In the genomic region with DNA sequence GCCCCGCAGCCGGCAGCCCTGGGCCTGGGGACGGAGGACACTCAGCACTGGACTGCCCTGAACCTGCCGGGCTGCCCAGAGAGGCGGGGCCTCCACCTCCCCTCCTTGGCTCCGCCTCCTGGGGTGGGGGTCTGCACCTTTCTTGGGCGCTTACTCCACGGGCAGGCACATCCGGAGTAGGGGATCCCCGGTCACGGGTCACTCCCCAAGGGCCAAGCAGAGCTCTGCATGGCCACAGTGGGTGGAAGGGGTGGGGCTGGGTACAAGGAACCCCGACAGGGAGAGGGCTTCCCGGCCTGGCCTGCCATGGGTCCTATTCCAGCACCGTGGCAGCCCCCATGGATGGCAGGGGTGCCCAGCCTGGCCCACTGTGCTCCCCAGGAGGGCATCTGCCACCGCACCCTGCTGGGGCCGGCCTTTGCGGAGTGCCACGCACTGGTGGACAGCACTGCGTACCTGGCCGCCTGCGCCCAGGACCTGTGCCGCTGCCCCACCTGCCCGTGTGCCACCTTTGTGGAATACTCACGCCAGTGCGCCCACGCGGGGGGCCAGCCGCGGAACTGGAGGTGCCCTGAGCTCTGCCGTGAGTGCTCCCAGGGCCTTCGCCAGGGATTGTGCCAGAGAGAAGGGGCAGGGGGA, we compare ENCODE assay signal across 26 cellular contexts. TPM values are rescaled to one million over a fixed set of nuclear protein-coding genes. Genes with fewer than 3 reads are reported as not detected.
DNase-seq lines count a peak whose midpoint lies in the region; ATAC-seq and TF ChIP-seq lines count a peak whose summit lies in the region.
"Had no signal": no experiment of that assay in that cellular context is flagged by ENCODE, and none has a peak within 500 bp of the region (broad histone marks: within the 10 kb centered on the region; RNA-seq: fewer than 3 reads in every experiment).

No MANE protein-coding gene starts in this region.

- H3K27me3 ChIP-seq in RWPE2 (ENCODE audit: insufficient read depth, poor library complexity, severe bottlenecking) (peaks cover 40% of the 10 kb centered on the region), sigmoid colon (peaks cover 0 to 76% (median 51%) of the 10 kb centered on the region in 3 donors)

- H3K4me3 ChIP-seq in RWPE2 (ENCODE audit: severe bottlenecking), result no peak overlapping the region
- H3K4me3 ChIP-seq in sigmoid colon, result no peak overlapping the region
- H3K4me3 ChIP-seq: skin epidermis had no signal

- 82 to 85% methylated on average over 31 of the region's 31 CpGs for WGBS in sigmoid colon, 2 donors

- intact Hi-C loops in sigmoid colon (cut with DNase I), result no loop called here

- peak; percentile 31 for DNase-seq in activated CD4-positive, CD25-positive, alpha-beta regulatory T cell treated with anti-CD3 and anti-CD28 coated beads, Interleukin-2, amount 50 U/mL, for 72 hours
- no peak for DNase-seq in activated CD4-positive, CD25-positive, alpha-beta regulatory T cell (lab: John Stamatoyannopoulos, UW)
- DNase-seq in RWPE2 (ENCODE audit: low spot score) (peak; percentile 64), islet precursor cell (peak; percentile 50), sigmoid colon (peak; percentile 63), NCI-H2029 treated with DMSO at 0.1 percent for 48 hours (lab: John Stamatoyannopoulos, UW) (no peak), D341Med (ENCODE audit: low spot score) (no peak)
- DNase-seq: activated CD4-positive, alpha-beta T cell treated with anti-CD3 and anti-CD28 coated beads, Interleukin-2, amount 50 U/mL, for 48 hours; activated CD8-positive, alpha-beta memory T cell treated with anti-CD3 and anti-CD28 coated beads, Interleukin-2, amount 50 U/mL, for 4 hours; activated naive CD8-positive, alpha-beta T cell treated with anti-CD3 and anti-CD28 coated beads, Interleukin-2, amount 10 ng/mL, durations not matched to agents 7 days and 5 days; midbrain; NCI-H1417 treated with DMSO at 0.1 percent for 48 hours; NCI-H2107; NCI-H446; NCI-H82; stimulated activated CD4-positive, alpha-beta T cell treated with anti-CD3 and anti-CD28 coated beads, Interleukin-2, amount 100 ng/mL, for 24 hours had no signal

- H3K4me1 ChIP-seq in RWPE2 (ENCODE audit: insufficient read depth, poor library complexity, severe bottlenecking) (no peaks in the 10 kb centered on the region), sigmoid colon (no peaks in the 10 kb centered on the region)

- ATAC-seq in RWPE2 (ENCODE audit: low read depth), result no peak
- no peak for ATAC-seq in HG03175 (IDR thresholded peaks at IDR 0.05; ENCODE audit: unreplicated experiment)
- ATAC-seq: activated T-helper 17 cell treated with anti-CD3 and anti-CD28 coated beads, Interleukin-2, amount 50 U/mL, for 72 hours; WTC11 had no signal

- H3K9me3 ChIP-seq in RWPE2 (ENCODE audit: severe bottlenecking), result no peaks in the 10 kb centered on the region
- no peaks in the 10 kb centered on the region for H3K9me3 ChIP-seq in sigmoid colon

- TF ChIP-seq POLR2A in sigmoid colon (IDR thresholded peaks at IDR 0.05), result no peak

- H3K27ac ChIP-seq in RWPE2 (ENCODE audit: poor library complexity, severe bottlenecking) (no peak overlapping the region), sigmoid colon (no peak overlapping the region)
- H3K27ac ChIP-seq: epithelial cell of prostate, skin epidermis had no signal

- no peaks in the 10 kb centered on the region for H3K36me3 ChIP-seq in RWPE2 (ENCODE audit: low read depth)
- no peaks in the 10 kb centered on the region for H3K36me3 ChIP-seq in sigmoid colon

- TF ChIP-seq CTCF in RWPE2 (IDR thresholded peaks at IDR 0.05; ENCODE audit: poor library complexity, severe bottlenecking) (no peak), sigmoid colon (IDR thresholded peaks at IDR 0.05) (no peak)

- no peak for TF ChIP-seq EP300 in sigmoid colon (IDR thresholded peaks at IDR 0.05)

RNA-seq across cellular contexts. Expression of a gene that starts 5.4 kb away (rescaled TPM):
- total RNA-seq in sigmoid colon, result under 1 TPM in 1 of 4 donors, not detected in 3; 0.83 TPM
- 100 to 1,000 TPM in 1 of 3 donors, 1 to 10 TPM in 2; 1.4 to 131 (median 4.2) TPM for polyA plus RNA-seq in sigmoid colon
- total RNA-seq: A172; activated naive CD8-positive, alpha-beta T cell treated with anti-CD3 and anti-CD28 coated beads, Interleukin-2, amount 10 ng/mL, durations not matched to agents 7 days and 5 days; activated T-helper 17 cell treated with anti-CD3 and anti-CD28 coated beads, Interleukin-2, amount 50 U/mL, for 72 hours; MCF 10A; urinary bladder had no signal
- polyA plus RNA-seq: IgD-negative memory B cell, neural cell, urinary bladder had no signal

Comparison
In these comparisons a context has a peak if more than half of its experiments do, and no peak if none do; other contexts are left out.
1. DNase-seq: peak in activated CD4-positive, CD25-positive, alpha-beta regulatory T cell treated with anti-CD3 and anti-CD28 coated beads, Interleukin-2, amount 50 U/mL, for 72 hours (single experiment), RWPE2 (single experiment), islet precursor cell (single experiment) and sigmoid colon (single experiment); none in activated CD4-positive, CD25-positive, alpha-beta regulatory T cell (0 of 4), NCI-H2029 treated with DMSO at 0.1 percent for 48 hours (single experiment) and D341Med (single experiment).